Comparison of ENCODE assay signal across 8 cellular contexts in the genomic region with DNA sequence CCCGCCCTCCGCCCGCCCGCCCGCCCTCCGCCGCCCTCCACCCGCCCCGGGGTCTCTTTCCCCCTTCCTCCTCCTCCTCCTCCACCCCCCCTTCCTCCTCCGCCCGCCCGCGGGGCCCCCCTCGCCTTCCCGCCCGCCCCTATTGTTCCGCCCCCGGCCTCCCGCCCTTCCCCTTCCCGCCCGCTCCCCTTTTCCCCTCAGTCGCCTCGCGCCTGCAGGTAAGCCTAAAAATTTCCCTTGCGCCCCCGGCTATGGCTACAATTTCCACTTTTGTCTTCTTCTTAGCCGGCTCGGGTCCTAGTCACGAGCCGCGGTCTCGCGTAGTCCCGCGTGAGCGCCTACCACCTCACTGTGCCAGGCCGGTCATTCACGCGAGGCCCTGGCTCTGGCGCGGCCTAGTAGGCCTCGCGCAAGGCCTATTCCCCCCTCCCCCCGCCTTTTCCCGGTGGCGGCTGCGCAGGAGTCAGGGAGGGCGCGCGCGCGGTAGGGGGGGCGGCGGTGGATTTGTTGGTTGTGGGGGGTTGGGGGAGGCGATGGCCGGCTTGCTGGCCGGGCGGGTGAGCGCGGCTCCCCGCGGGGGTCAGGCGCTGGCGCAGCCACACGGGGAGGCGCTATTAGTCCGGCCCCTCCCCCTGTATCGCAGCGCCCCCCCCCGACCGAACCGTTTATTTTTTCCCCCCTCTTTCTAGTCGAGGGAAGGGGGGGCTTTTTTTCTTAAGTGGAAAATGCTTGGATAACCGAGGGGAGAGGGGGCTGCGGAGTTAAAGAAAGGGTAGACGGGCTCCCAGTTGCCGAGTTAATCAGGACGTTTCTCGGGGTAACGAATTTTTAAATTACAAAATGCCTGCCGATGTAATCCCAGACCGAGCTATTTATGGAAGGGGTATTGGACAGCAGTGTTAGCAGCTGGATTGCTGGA. TPM values are rescaled to one million over a fixed set of nuclear protein-coding genes. Genes with fewer than 3 reads are reported as not detected.
A peak's percentile ranks its signal among the peaks of the same experiment; 100 is the strongest.
DNase-seq lines count a peak whose midpoint lies in the region; ATAC-seq and TF ChIP-seq lines count a peak whose summit lies in the region.

No MANE protein-coding gene starts in this region.

- peak; percentile 22 for ATAC-seq in GM18511 (IDR thresholded peaks at IDR 0.05; ENCODE audit: unreplicated experiment)
- peak; percentile 83 for ATAC-seq in Right ventricle myocardium superior (ENCODE audit: poor library complexity)
- ATAC-seq in thoracic aorta (ENCODE audit: insufficient number of reproducible peaks, low FRiP score, low read depth) = peak; percentile 32

- peaks cover 2% of the 10 kb centered on the region for H3K4me1 ChIP-seq in ovary (ENCODE audit: insufficient read depth)
- peaks cover 17 to 22% of the 10 kb centered on the region in 2 donors for H3K4me1 ChIP-seq in thoracic aorta (ENCODE audit: control insufficient read depth in 1 of 2, low read depth in 2 of 2)

- peak in 1 of 3 donors; percentile 26 for TF ChIP-seq CTCF in ovary (IDR thresholded peaks at IDR 0.05)
- TF ChIP-seq CTCF in thoracic aorta (IDR thresholded peaks at IDR 0.05) = peak; percentile 35

- H3K27ac ChIP-seq in ovary (peak overlapping the region; percentile 80 to 93), thoracic aorta (peak overlapping the region; percentile 96 to 98)

- peak; percentile 21 for TF ChIP-seq POLR2A in ovary (IDR thresholded peaks at IDR 0.05)

- H3K36me3 ChIP-seq in ovary = no peaks in the 10 kb centered on the region
- H3K36me3 ChIP-seq in thoracic aorta = peaks cover 39% of the 10 kb centered on the region

- H3K4me3 ChIP-seq in ovary (peak overlapping the region; percentile 92), thoracic aorta (peak overlapping the region; percentile 99)

- WGBS in ovary, 3 donors = 1% methylated on average over 65 to 68 of the region's 82 CpGs

- no peaks in the 10 kb centered on the region for H3K27me3 ChIP-seq in ovary
- H3K27me3 ChIP-seq in thoracic aorta (replicated peaks; ENCODE audit: insufficient read depth) = no peaks in the 10 kb centered on the region

- TF ChIP-seq EP300 in ovary (IDR thresholded peaks at IDR 0.05) = no peak

- intact Hi-C loops in Right ventricle myocardium superior (cut with DNase I) (no loop called here), ovary (cut with DNase I) (loop anchor here in 3 of 4 donors (2.0 to 5.0 kb wide), 2 partner anchors 35 to 48 kb away; a partner anchor contains a TSS)

- no peaks in the 10 kb centered on the region for H3K9me3 ChIP-seq in ovary
- no peaks in the 10 kb centered on the region for H3K9me3 ChIP-seq in thoracic aorta

- peak; percentile 51 for DNase-seq in 8988T
- peak; percentile 78 for DNase-seq in M059J (ENCODE audit: low read depth)
- peak; percentile 45 to 69 for DNase-seq in SW 1271 (lab: John Stamatoyannopoulos, UW)
- DNase-seq in activated naive CD8-positive, alpha-beta T cell treated with anti-CD3 and anti-CD28 coated beads, Interleukin-2, amount 50 U/mL, for 16 hours (ENCODE audit: low read depth, low spot score) = peak; percentile 41
- DNase-seq in Right ventricle myocardium superior = peak; percentile 92
- DNase-seq in ovary = peak; percentile 90 to 94 (median 93)
- DNase-seq in thoracic aorta (ENCODE audit: low spot score) = peak; percentile 78

RNA-seq across cellular contexts. Expression of a gene that starts 0.5 kb away (rescaled TPM):
- 90.2 and 194 TPM in 2 replicates for total RNA-seq in M059J (2014; rRNA removed; shearing (Covaris generic))
- 503 TPM for total RNA-seq in Right ventricle myocardium superior
- total RNA-seq in ovary = 1,000 to 10,000 TPM in 2 of 7 donors, 100 to 1,000 TPM in 5; 413 to 1,163 (median 948) TPM
- polyA plus RNA-seq in ovary = 1,000 to 10,000 TPM in 1 of 2 donors, 100 to 1,000 TPM in 1; 642 to 1,354 TPM
- 100 to 1,000 TPM; 326 to 466 TPM for total RNA-seq in thoracic aorta

RNA-seq across cellular contexts. Expression of a gene that starts 10.9 kb away (rescaled TPM):
- total RNA-seq in M059J (2014; rRNA removed; shearing (Covaris generic)) = 145 and 146 TPM in 2 replicates
- total RNA-seq in Right ventricle myocardium superior = 46.0 TPM
- 100 to 1,000 TPM in 4 of 7 donors, 10 to 100 TPM in 3; 46.1 to 131 (median 116) TPM for total RNA-seq in ovary
- 100 to 1,000 TPM; 125 to 320 TPM for polyA plus RNA-seq in ovary
- total RNA-seq in thoracic aorta = 10 to 100 TPM; 53.6 to 86.2 TPM

RNA-seq across cellular contexts. Expression of a gene that starts 28.8 kb away (rescaled TPM):
- not detected in 2 replicates for total RNA-seq in M059J (2014; rRNA removed; shearing (Covaris generic))
- not detected for total RNA-seq in Right ventricle myocardium superior
- total RNA-seq in ovary = 10 to 100 TPM; 15.3 to 48.6 (median 35.0) TPM
- polyA plus RNA-seq in ovary = 10 to 100 TPM; 11.2 to 32.5 TPM
- under 1 TPM in 1 of 2 donors, not detected in 1; 0.27 TPM for total RNA-seq in thoracic aorta

RNA-seq across cellular contexts. Expression of a gene that starts 46.8 kb away (rescaled TPM):
- 5.6 and 7.7 TPM in 2 replicates for total RNA-seq in M059J (2014; rRNA removed; shearing (Covaris generic))
- total RNA-seq in Right ventricle myocardium superior (5.5 TPM), ovary (10 to 100 TPM; 19.5 to 53.2 (median 30.8) TPM), thoracic aorta (10 to 100 TPM; 27.9 to 36.8 TPM)
- 10 to 100 TPM; 19.5 to 33.4 TPM for polyA plus RNA-seq in ovary

RNA-seq across cellular contexts. Expression of a gene that starts 48.7 kb away (rescaled TPM):
- total RNA-seq in M059J (2014; rRNA removed; shearing (Covaris generic)) = 29.4 and 31.7 TPM in 2 replicates
- total RNA-seq in Right ventricle myocardium superior (10.8 TPM), ovary (10 to 100 TPM; 14.1 to 25.6 (median 21.9) TPM), thoracic aorta (10 to 100 TPM; 14.2 to 27.7 TPM)
- polyA plus RNA-seq in ovary = 10 to 100 TPM in 1 of 2 donors, 1 to 10 TPM in 1; 9.8 to 19.9 TPM

Comparison
In these comparisons a context has a peak if more than half of its experiments do, and no peak if none do; other contexts are left out.
1. Peak in every context shown above with its lines: DNase-seq, ATAC-seq, H3K4me3 ChIP-seq and H3K27ac ChIP-seq.
2. DNase-seq: peak in every context shown above with its lines; median percentile 93 in ovary; 92 in Right ventricle myocardium superior; 78 in M059J; 78 in thoracic aorta; 57 in SW 1271; 51 in 8988T; 41 in activated naive CD8-positive, alpha-beta T cell treated with anti-CD3 and anti-CD28 coated beads, Interleukin-2, amount 50 U/mL, for 16 hours.
3. ATAC-seq: peak in every context shown above with its lines; median percentile 83 in Right ventricle myocardium superior; 32 in thoracic aorta; 22 in GM18511.
4. RNA of a gene that starts 28.8 kb away (total RNA-seq): 15.3 to 48.6 TPM in ovary; 0.27 TPM in thoracic aorta, not detected in M059J and not detected in Right ventricle myocardium superior (single experiment); every median in the first group is over 10 times any median in the second.